ENCODE assay signal across 2 cellular contexts in the genomic region with DNA sequence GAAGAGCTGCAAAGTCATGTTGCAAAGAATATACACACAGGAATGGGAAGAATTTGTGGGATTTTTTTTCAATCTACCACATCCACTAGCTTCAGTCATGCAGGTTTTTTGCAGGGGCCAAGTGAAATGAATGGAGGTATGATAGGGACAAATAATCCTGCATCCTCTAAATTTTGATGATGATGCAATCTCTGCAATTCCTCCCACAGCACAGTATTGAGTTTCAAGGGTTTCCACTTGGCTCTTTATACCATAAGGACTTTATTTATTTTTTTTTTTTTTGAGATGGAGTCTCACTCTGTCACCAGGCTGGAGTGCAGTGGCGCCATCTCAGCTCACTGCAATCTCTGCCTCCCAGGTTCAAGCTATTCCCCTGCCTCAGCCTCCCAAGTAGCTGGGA. TPM values are rescaled to one million over a fixed set of nuclear protein-coding genes. Genes with fewer than 3 reads are reported as not detected.
"Had no signal": no experiment of that assay in that cellular context is flagged by ENCODE, and none has a peak within 500 bp of the region (broad histone marks: within the 10 kb centered on the region; RNA-seq: fewer than 3 reads in every experiment).

No MANE protein-coding gene starts in this region.

RNA-seq across cellular contexts. Expression of gene LYPD5, which starts 15.2 kb away (rescaled TPM):
- total RNA-seq: OCI-LY7, SK-MEL-5 had no signal
